ENCODE assay signal across 10 cellular contexts in the genomic region with DNA sequence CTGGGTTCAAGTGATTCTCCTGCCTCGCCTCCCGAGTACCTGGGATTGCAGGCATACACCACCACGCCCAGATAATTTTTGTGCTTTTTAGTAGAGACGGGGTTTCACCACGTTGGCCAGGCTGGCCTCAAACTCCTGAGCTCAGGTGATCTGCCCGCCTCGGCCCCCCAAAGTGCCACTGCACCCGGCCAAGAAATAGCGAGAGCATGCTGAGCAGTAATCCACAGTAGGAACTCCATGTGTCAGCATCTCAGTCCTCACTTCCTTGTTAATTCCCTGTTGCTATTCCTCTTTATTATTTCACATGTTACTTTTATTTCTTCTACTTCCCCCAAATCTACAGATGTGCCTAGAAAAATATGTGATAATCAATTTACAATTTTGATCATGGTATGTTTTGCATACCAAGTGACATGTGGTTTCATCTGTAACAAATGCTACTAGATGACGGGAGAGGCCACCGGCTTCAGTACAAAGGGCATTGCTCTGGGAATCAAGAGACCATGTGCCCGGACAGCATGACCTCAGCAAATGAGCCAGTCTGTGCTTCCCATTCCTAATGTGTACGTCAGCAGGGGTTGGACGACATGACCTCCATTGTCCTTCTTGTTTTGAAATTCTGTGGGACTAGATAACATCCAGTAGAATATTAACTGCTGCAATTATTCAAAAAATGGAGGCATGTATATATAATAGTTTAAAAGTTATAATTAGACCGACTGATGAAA.
A peak's percentile ranks its signal among the peaks of the same experiment; 100 is the strongest.
DNase-seq lines count a peak whose midpoint lies in the region; ATAC-seq and TF ChIP-seq lines count a peak whose summit lies in the region.
"Had no signal": no experiment of that assay in that cellular context is flagged by ENCODE, and none has a peak within 500 bp of the region (broad histone marks: within the 10 kb centered on the region; RNA-seq: fewer than 3 reads in every experiment).

No MANE protein-coding gene starts in this region.

- H3K4me3 ChIP-seq in SK-N-MC, result no peak overlapping the region

- H3K9me3 ChIP-seq in SK-N-MC (ENCODE audit: low read depth, low read length), result no peaks in the 10 kb centered on the region

- no peak overlapping the region for H3K4me3 Mint-ChIP-seq in chondrocyte (ENCODE audit: unreplicated experiment)
- no peak overlapping the region for H3K4me3 Mint-ChIP-seq in stimulated activated memory B cell treated with anti-CD40 and anti-IgM and Interleukin-4, amounts not matched to agents 10 μg/mL and 1 μg/mL and 100 μg/mL, for 72 hours

- H3K27me3 Mint-ChIP-seq in chondrocyte (ENCODE audit: low read depth), result no peaks in the 10 kb centered on the region
- no peaks in the 10 kb centered on the region for H3K27me3 Mint-ChIP-seq in stimulated activated memory B cell treated with anti-CD40 and anti-IgM and Interleukin-4, amounts not matched to agents 10 μg/mL and 1 μg/mL and 100 μg/mL, for 72 hours

- no peak overlapping the region for H3K9ac ChIP-seq in SK-N-MC (ENCODE audit: insufficient read length)

- H3K36me3 ChIP-seq in SK-N-MC (ENCODE audit: insufficient read depth, low read length), result peaks cover 26% of the 10 kb centered on the region

- no peak for TF ChIP-seq CTCF in chondrocyte (IDR thresholded peaks at IDR 0.05)

- peaks cover 17% of the 10 kb centered on the region for H3K36me3 Mint-ChIP-seq in chondrocyte (ENCODE audit: low read depth)
- peaks cover 75% of the 10 kb centered on the region for H3K36me3 Mint-ChIP-seq in stimulated activated memory B cell treated with anti-CD40 and anti-IgM and Interleukin-4, amounts not matched to agents 10 μg/mL and 1 μg/mL and 100 μg/mL, for 72 hours

- no peaks in the 10 kb centered on the region for H3K9me3 Mint-ChIP-seq in chondrocyte (ENCODE audit: low read depth)
- H3K9me3 Mint-ChIP-seq in stimulated activated memory B cell treated with anti-CD40 and anti-IgM and Interleukin-4, amounts not matched to agents 10 μg/mL and 1 μg/mL and 100 μg/mL, for 72 hours, result peaks cover 4% of the 10 kb centered on the region

- peaks cover 36% of the 10 kb centered on the region for H3K4me1 Mint-ChIP-seq in chondrocyte (ENCODE audit: low read depth)
- H3K4me1 Mint-ChIP-seq in stimulated activated memory B cell treated with anti-CD40 and anti-IgM and Interleukin-4, amounts not matched to agents 10 μg/mL and 1 μg/mL and 100 μg/mL, for 72 hours, result peaks cover 64% of the 10 kb centered on the region

- H3K27me3 ChIP-seq in layer of hippocampus (ENCODE audit: control insufficient read depth, insufficient read depth, low read length), result no peaks in the 10 kb centered on the region

- peak overlapping the region; percentile 32 for H3K27ac Mint-ChIP-seq in chondrocyte (ENCODE audit: unreplicated experiment)
- peak overlapping the region; percentile 64 for H3K27ac Mint-ChIP-seq in stimulated activated memory B cell treated with anti-CD40 and anti-IgM and Interleukin-4, amounts not matched to agents 10 μg/mL and 1 μg/mL and 100 μg/mL, for 72 hours

- no peak for ATAC-seq in stimulated activated memory B cell treated with anti-CD40 and anti-IgM and Interleukin-4, amounts not matched to agents 10 μg/mL and 1 μg/mL and 100 μg/mL, for 72 hours

- DNase-seq in SK-N-MC (ENCODE audit: low read depth, low spot score) (no peak), chondrocyte (ENCODE audit: low spot score) (no peak), DMS79 treated with DMSO at 0.1 percent for 48 hours (lab: John Stamatoyannopoulos, UW) (no peak), DMS153 treated with DMSO at 0.1 percent for 48 hours (lab: John Stamatoyannopoulos, UW; ENCODE audit: unreplicated experiment) (no peak)
- no peak for DNase-seq in NK-92 treated with Interleukin-12 subunit alpha and Interleukin-12 subunit beta, amount 100 ng/mL, for 24 hours (lab: John Stamatoyannopoulos, UW)
- DNase-seq: erythroblast, GDM1 had no signal

- peak overlapping the region; percentile 55 for H3K27ac ChIP-seq in SK-N-MC
- peak overlapping the region; percentile 52 for H3K27ac ChIP-seq in layer of hippocampus (ENCODE audit: low read depth, low read length)
- H3K27ac ChIP-seq: RWPE1 had no signal
